Comparison of ENCODE assay signal across 7 cellular contexts in genomic region chr15:28783466-28783865, GRCh38.
"Had no signal": no experiment of that assay in that cellular context is flagged by ENCODE, and none has a peak within 500 bp of the region (broad histone marks: within the 10 kb centered on the region; RNA-seq: fewer than 3 reads in every experiment).

No MANE protein-coding gene starts in this region.

- H3K27ac Mint-ChIP-seq: IgD-negative memory B cell had no signal

- DNase-seq: IMR-90, KBM-7 had no signal

- H3K27ac ChIP-seq: HL-60 had no signal

- H3K36me3 Mint-ChIP-seq: IgD-negative memory B cell had no signal

- FAIRE-seq: HepG2, HTR-8/SVneo, K562 had no signal

- ATAC-seq: HepG2, K562 had no signal

- H3K4me3 Mint-ChIP-seq: IgD-negative memory B cell had no signal

- H3K4me3 ChIP-seq: K562 had no signal

- H3K4me1 Mint-ChIP-seq: IgD-negative memory B cell had no signal
